In genomic region chr12:47811070-47811391, GRCh38 we compare ENCODE assay signal across 9 cellular contexts. TPM values are rescaled to one million over a fixed set of nuclear protein-coding genes. Genes with fewer than 3 reads are reported as not detected.
DNase-seq lines count a peak whose midpoint lies in the region; ATAC-seq and TF ChIP-seq lines count a peak whose summit lies in the region.
"Had no signal": no experiment of that assay in that cellular context is flagged by ENCODE, and none has a peak within 500 bp of the region (broad histone marks: within the 10 kb centered on the region; RNA-seq: fewer than 3 reads in every experiment).

No MANE protein-coding gene starts in this region.

- H3K36me3 ChIP-seq in hepatocyte (replicated peaks; ENCODE audit: insufficient read depth, low read depth): no peaks in the 10 kb centered on the region

- POLR2A ChIA-PET in activated CD8-positive, alpha-beta T cell treated with anti-CD3 and anti-CD28 coated beads for 36 hours (lab: Charles Lee): interaction anchor here (0.8 to 37.9 kb wide), 4 partner anchors 8 to 23 kb away, joined by 3 to 904 read pairs (median 46); partner anchors contain the start of gene HDAC7

- H3K4me3 Mint-ChIP-seq in IgD-negative memory B cell: peak overlapping the region; percentile 85 to 95 (median 90)
- H3K4me3 Mint-ChIP-seq in activated CD8-positive, alpha-beta T cell treated with anti-CD3 and anti-CD28 coated beads for 36 hours: peak overlapping the region; percentile 86
- H3K4me3 Mint-ChIP-seq in stimulated activated effector memory CD8-positive, alpha-beta T cell treated with anti-CD3 and anti-CD28 coated beads, Interleukin-12 subunit alpha, Interleukin-12 subunit beta, amount 100 ng/mL, for 72 hours: peak overlapping the region; percentile 98

- intact Hi-C loops in activated CD8-positive, alpha-beta T cell treated with anti-CD3 and anti-CD28 coated beads for 36 hours (cut with micrococcal nuclease): loop anchor here (5.0 to 10.0 kb wide), 2 partner anchors 76 to 596 kb away; no protein-coding TSS in a partner anchor

- H3K27me3 ChIP-seq in hepatocyte: no peaks in the 10 kb centered on the region

- H3K79me2 ChIP-seq in hepatocyte: peaks cover 94% of the 10 kb centered on the region

- H3K9me3 Mint-ChIP-seq in IgD-negative memory B cell: no peaks in the 10 kb centered on the region
- H3K9me3 Mint-ChIP-seq in activated CD8-positive, alpha-beta T cell treated with anti-CD3 and anti-CD28 coated beads for 36 hours: peaks cover 3% of the 10 kb centered on the region
- no peaks in the 10 kb centered on the region for H3K9me3 Mint-ChIP-seq in stimulated activated effector memory CD8-positive, alpha-beta T cell treated with anti-CD3 and anti-CD28 coated beads, Interleukin-12 subunit alpha, Interleukin-12 subunit beta, amount 100 ng/mL, for 72 hours

- H3K4me1 Mint-ChIP-seq in IgD-negative memory B cell: peaks cover 57 to 83% (median 72%) of the 10 kb centered on the region in 3 donors
- H3K4me1 Mint-ChIP-seq in activated CD8-positive, alpha-beta T cell treated with anti-CD3 and anti-CD28 coated beads for 36 hours (ENCODE audit: low read depth): peaks cover 78% of the 10 kb centered on the region
- H3K4me1 Mint-ChIP-seq in stimulated activated effector memory CD8-positive, alpha-beta T cell treated with anti-CD3 and anti-CD28 coated beads, Interleukin-12 subunit alpha, Interleukin-12 subunit beta, amount 100 ng/mL, for 72 hours: peaks cover 94% of the 10 kb centered on the region

- no peaks in the 10 kb centered on the region for H3K27me3 Mint-ChIP-seq in IgD-negative memory B cell
- no peaks in the 10 kb centered on the region for H3K27me3 Mint-ChIP-seq in activated CD8-positive, alpha-beta T cell treated with anti-CD3 and anti-CD28 coated beads for 36 hours

- peaks cover 2% of the 10 kb centered on the region for H3K36me3 Mint-ChIP-seq in IgD-negative memory B cell
- H3K36me3 Mint-ChIP-seq in activated CD8-positive, alpha-beta T cell treated with anti-CD3 and anti-CD28 coated beads for 36 hours (ENCODE audit: low read depth): peaks cover 85% of the 10 kb centered on the region
- H3K36me3 Mint-ChIP-seq in stimulated activated effector memory CD8-positive, alpha-beta T cell treated with anti-CD3 and anti-CD28 coated beads, Interleukin-12 subunit alpha, Interleukin-12 subunit beta, amount 100 ng/mL, for 72 hours: peaks cover 94% of the 10 kb centered on the region

- no peaks in the 10 kb centered on the region for H3K9me3 ChIP-seq in hepatocyte (ENCODE audit: low read depth)

- 74% methylated on average over 2 of the region's 2 CpGs for WGBS in hepatocyte (ENCODE audit: low lambda C conversion rate, missing lambda C conversion rate)

- H3K4me3 ChIP-seq in hepatocyte: no peak overlapping the region

- CTCF ChIA-PET in activated CD8-positive, alpha-beta T cell treated with anti-CD3 and anti-CD28 coated beads for 36 hours (lab: Charles Lee): interaction anchor here (1.3 to 19.8 kb wide), 5 partner anchors 7 to 69 kb away, joined by 7 to 624 read pairs (median 37); partner anchors contain the start of gene HDAC7

- H3K4me1 ChIP-seq in hepatocyte (ENCODE audit: insufficient read depth): peaks cover 60% of the 10 kb centered on the region

- ATAC-seq in activated CD8-positive, alpha-beta T cell treated with anti-CD3 and anti-CD28 coated beads for 36 hours: no peak
- no peak for ATAC-seq in stimulated activated effector memory CD8-positive, alpha-beta T cell treated with anti-CD3 and anti-CD28 coated beads, Interleukin-12 subunit alpha, Interleukin-12 subunit beta, amount 100 ng/mL, for 72 hours

- H2AFZ ChIP-seq in hepatocyte: no peak overlapping the region

- no peak for TF ChIP-seq CTCF in activated CD8-positive, alpha-beta T cell treated with anti-CD3 and anti-CD28 coated beads for 36 hours (IDR thresholded peaks at IDR 0.05)
- TF ChIP-seq CTCF in hepatocyte (IDR thresholded peaks at IDR 0.05; ENCODE audit: poor library complexity) (no peak), GM13976 (IDR thresholded peaks at IDR 0.05; ENCODE audit: borderline replicate concordance, control extremely low read depth, extremely low read depth, insufficient read depth, missing control alignments) (no peak)

- peaks cover 28% of the 10 kb centered on the region for H4K20me1 ChIP-seq in hepatocyte (ENCODE audit: insufficient read depth, poor library complexity, severe bottlenecking)

- H3K9me2 ChIP-seq in hepatocyte (replicated peaks; ENCODE audit: insufficient read depth): no peaks in the 10 kb centered on the region

- DNase-seq in activated CD8-positive, alpha-beta T cell treated with anti-CD3 and anti-CD28 coated beads for 36 hours: no peak
- DNase-seq in hepatocyte (ENCODE audit: low spot score) (no peak), pons (ENCODE audit: low spot score) (no peak), amniotic stem cell (lab: John Stamatoyannopoulos, UW) (no peak), GM13976 (ENCODE audit: low spot score) (no peak)
- no peak for DNase-seq in stimulated activated effector memory CD8-positive, alpha-beta T cell treated with anti-CD3 and anti-CD28 coated beads, Interleukin-12 subunit alpha, Interleukin-12 subunit beta, amount 100 ng/mL, for 72 hours (ENCODE audit: low spot score in 2 of 2)
- no peak for DNase-seq in stimulated activated naive CD4-positive, alpha-beta T cell treated with Interleukin-2 at 50 U/mL for 16 hours (lab: John Stamatoyannopoulos, UW)
- DNase-seq: NCI-H1930 had no signal

- H3K4me2 ChIP-seq in hepatocyte: no peak overlapping the region

- peak overlapping the region; percentile 98 for H3K27ac ChIP-seq in hepatocyte

- in situ Hi-C loops in GM13976 (cut with MboI; ENCODE audit: low sequenced_read_pairs, unreplicated experiment): no loop called here

- H3K27ac Mint-ChIP-seq in IgD-negative memory B cell: peak overlapping the region; percentile 96 to 97 (median 97)
- peak overlapping the region; percentile 98 for H3K27ac Mint-ChIP-seq in activated CD8-positive, alpha-beta T cell treated with anti-CD3 and anti-CD28 coated beads for 36 hours
- peak overlapping the region; percentile 99 for H3K27ac Mint-ChIP-seq in stimulated activated effector memory CD8-positive, alpha-beta T cell treated with anti-CD3 and anti-CD28 coated beads, Interleukin-12 subunit alpha, Interleukin-12 subunit beta, amount 100 ng/mL, for 72 hours

RNA-seq across cellular contexts. Expression of gene HDAC7, which starts 8.7 kb away (rescaled TPM):
- polyA plus RNA-seq in IgD-negative memory B cell (20.9 TPM), hepatocyte (41.2 and 45.5 TPM in 2 replicates)
- total RNA-seq in activated CD8-positive, alpha-beta T cell treated with anti-CD3 and anti-CD28 coated beads for 36 hours: 100 to 1,000 TPM; 373 to 382 TPM
- 17.9 and 19.0 TPM in 2 replicates for total RNA-seq in hepatocyte

RNA-seq across cellular contexts. Expression of gene SLC48A1, which starts 38.0 kb away (rescaled TPM):
- polyA plus RNA-seq in IgD-negative memory B cell: 21.7 TPM
- 10 to 100 TPM in 1 of 2 experiments, 1 to 10 TPM in 1; 8.8 to 10.2 TPM for total RNA-seq in activated CD8-positive, alpha-beta T cell treated with anti-CD3 and anti-CD28 coated beads for 36 hours
- total RNA-seq in hepatocyte: 11.2 and 13.0 TPM in 2 replicates
- polyA plus RNA-seq in hepatocyte: 20.2 and 22.6 TPM in 2 replicates

RNA-seq across cellular contexts. Expression of gene RAPGEF3, which starts 52.4 kb away (rescaled TPM):
- polyA plus RNA-seq in IgD-negative memory B cell: 0.26 TPM
- total RNA-seq in activated CD8-positive, alpha-beta T cell treated with anti-CD3 and anti-CD28 coated beads for 36 hours: under 1 TPM; 0.56 to 0.58 TPM
- 1.0 and 2.6 TPM in 2 replicates for total RNA-seq in hepatocyte
- 1.6 and 2.1 TPM in 2 replicates for polyA plus RNA-seq in hepatocyte

Comparison
In these comparisons a context has a peak if more than half of its experiments do, and no peak if none do; other contexts are left out.
1. RNA of gene HDAC7, which starts 8.7 kb away (total RNA-seq): 373 to 382 TPM in activated CD8-positive, alpha-beta T cell treated with anti-CD3 and anti-CD28 coated beads for 36 hours; 17.9 to 19.0 TPM in hepatocyte; every median in the first group is over 10 times any median in the second.
2. Peak in every context shown above with its lines, with median percentiles within 50 percentile points of each other: H3K27ac Mint-ChIP-seq and H3K4me3 Mint-ChIP-seq.